ENCODE assay signal across 1 cellular context in the genomic region with DNA sequence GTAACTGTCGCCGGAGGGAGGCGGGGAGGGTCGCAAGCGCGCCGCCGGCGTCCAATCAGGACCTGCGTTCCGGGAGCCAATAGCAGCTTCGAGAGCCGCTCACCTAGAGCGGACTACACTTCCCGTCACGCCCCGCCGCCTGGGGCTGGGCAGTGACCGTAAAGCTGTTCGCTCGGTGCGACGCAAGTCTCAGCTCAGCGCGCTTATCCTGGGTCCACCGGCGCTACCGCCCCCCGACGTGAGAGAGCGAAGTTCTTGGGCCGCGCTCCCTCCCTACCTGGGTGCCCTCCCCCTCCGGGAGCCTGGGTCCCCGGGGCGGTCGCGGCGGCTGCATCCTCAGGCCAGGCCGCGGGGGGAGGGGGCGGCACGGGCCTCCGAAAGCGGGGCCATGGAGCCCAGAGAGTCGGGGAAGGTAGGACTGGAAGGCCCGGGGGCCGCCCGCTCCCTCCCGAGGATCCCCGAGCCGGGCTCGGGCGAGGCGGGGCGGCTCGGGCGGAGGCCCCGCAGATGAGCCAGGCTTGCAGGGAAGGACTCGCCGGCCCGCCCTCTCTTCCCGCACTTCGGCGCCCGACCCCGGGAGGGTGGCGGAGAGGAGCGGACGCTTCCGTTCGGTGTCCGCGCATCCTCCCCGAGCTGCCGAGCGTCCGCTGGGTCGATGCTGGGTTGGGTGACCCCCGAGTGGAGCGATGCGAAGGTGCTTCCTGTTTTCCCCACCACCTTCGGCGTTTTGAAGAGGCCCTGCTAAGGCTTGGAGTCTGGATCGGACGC.
TF ChIP-seq lines count a peak whose summit lies in the region.

A gene (plus strand): TSS at position 152 of the 768 bp plus-strand sequence. CDS start 237 bp downstream, at position 389.

TF ChIP-seq in HCT116, 20 proteins besides CTCF, POLR2A, EP300 and RAD21 (continued from another document):
- TF ChIP-seq YY1 (IDR thresholded peaks at IDR 0.05; ENCODE audit: extremely low read depth, insufficient replicate concordance, low read depth, low read length) (peak; percentile 71), CEBPB (IDR thresholded peaks at IDR 0.05; ENCODE audit: low read depth) (no peak)
